ENCODE assay signal across 8 cellular contexts in genomic region chr4:49108183-49108582, GRCh38.
A peak's percentile ranks its signal among the peaks of the same experiment; 100 is the strongest.
DNase-seq lines count a peak whose midpoint lies in the region; ATAC-seq and TF ChIP-seq lines count a peak whose summit lies in the region.
"Not testable (repeated sequence)": the region's sequence is repeated elsewhere in the genome, so short reads cannot be mapped to it uniquely, and the experiment has no call there.

No MANE protein-coding gene starts in this region.

- intact Hi-C loops in HCT116 (cut with micrococcal nuclease); left colon (cut with DNase I, micrococcal nuclease): not testable (repeated sequence)

- H3K4me2 ChIP-seq in DND-41 (ENCODE audit: insufficient read depth, low read length); HCT116 (ENCODE audit: low read length): not testable (repeated sequence)

- TF ChIP-seq POLR2A in HCT116 (IDR thresholded peaks at IDR 0.05; ENCODE audit: borderline replicate concordance, extremely low read depth, insufficient read depth, insufficient read length): not testable (repeated sequence)

- H3K9me3 Mint-ChIP-seq in activated naive CD8-positive, alpha-beta T cell treated with anti-CD3 and anti-CD28 coated beads, Interleukin-2, amount 10 ng/mL, durations not matched to agents 7 days and 5 days: peaks cover 71% of the 10 kb centered on the region
- H3K9me3 Mint-ChIP-seq in stimulated activated memory B cell treated with anti-CD40 and anti-IgM and Interleukin-4, amounts not matched to agents 10 μg/mL and 1 μg/mL and 100 μg/mL, for 72 hours: peaks cover 89% of the 10 kb centered on the region

- H2AFZ ChIP-seq in DND-41 (ENCODE audit: low read depth, low read length); HCT116 (ENCODE audit: low read depth, low read length, poor library complexity, severe bottlenecking): not testable (repeated sequence)

- not testable (repeated sequence) for DNase-seq in DND-41; HCT116 (ENCODE audit: low read depth, low spot score); activated naive CD8-positive, alpha-beta T cell treated with anti-CD3 and anti-CD28 coated beads, Interleukin-2, amount 10 ng/mL, durations not matched to agents 7 days and 5 days; left colon

- H4K20me1 ChIP-seq in DND-41 (ENCODE audit: insufficient read depth, low read length); HCT116 (ENCODE audit: insufficient read depth): not testable (repeated sequence)

- H3K4me3 Mint-ChIP-seq in activated naive CD8-positive, alpha-beta T cell treated with anti-CD3 and anti-CD28 coated beads, Interleukin-2, amount 10 ng/mL, durations not matched to agents 7 days and 5 days; stimulated activated memory B cell treated with anti-CD40 and anti-IgM and Interleukin-4, amounts not matched to agents 10 μg/mL and 1 μg/mL and 100 μg/mL, for 72 hours: not testable (repeated sequence)

- BruUV-seq in HCT116 (replicated peaks; lab: Mats Ljungman, UMichigan): not testable (repeated sequence)

- TF ChIP-seq CTCF in DND-41 (IDR thresholded peaks at IDR 0.05; ENCODE audit: borderline replicate concordance, extremely low read depth, low read length, poor library complexity, severe bottlenecking); HCT116 (IDR thresholded peaks at IDR 0.05 in 2 of 3, conservative IDR thresholded peaks at IDR 0.05 in 1 of 3; ENCODE audit: borderline replicate concordance in 1 of 3, insufficient read depth in 1 of 3, low read depth in 2 of 3, low read length in 2 of 3): not testable (repeated sequence)

- POLR2A ChIA-PET in HCT116 (lab: Charles Lee); activated naive CD8-positive, alpha-beta T cell treated with anti-CD3 and anti-CD28 coated beads, Interleukin-2, amount 10 ng/mL, durations not matched to agents 7 days and 5 days (lab: Charles Lee): not testable (repeated sequence)

- H3K27ac Mint-ChIP-seq in activated naive CD8-positive, alpha-beta T cell treated with anti-CD3 and anti-CD28 coated beads, Interleukin-2, amount 10 ng/mL, durations not matched to agents 7 days and 5 days: peak overlapping the region; percentile 0
- not testable (repeated sequence) for H3K27ac Mint-ChIP-seq in stimulated activated memory B cell treated with anti-CD40 and anti-IgM and Interleukin-4, amounts not matched to agents 10 μg/mL and 1 μg/mL and 100 μg/mL, for 72 hours

- H3K4me1 ChIP-seq in DND-41 (ENCODE audit: insufficient read depth, low read length); HCT116 (ENCODE audit: control insufficient read depth in 1 of 2, insufficient read depth in 2 of 2, low read length in 2 of 2): not testable (repeated sequence)

- not testable (repeated sequence) for H3K27ac ChIP-seq in DND-41 (ENCODE audit: low read length); HCT116 (ENCODE audit: low read depth, low read length)

- RAD21 ChIA-PET in HCT116 (lab: Charles Lee; ENCODE audit: low non-redundant PET in 1 of 2, low total read pairs in 2 of 2, uncharacterized antibody in 2 of 2, unreplicated experiment in 2 of 2): not testable (repeated sequence)

- ATAC-seq in DND-41 (ENCODE audit: insufficient read depth, low read depth) (peak; percentile 39; the same call in 2 of the 3 replicates), GM19397 (IDR thresholded peaks at IDR 0.05; ENCODE audit: unreplicated experiment) (peak; percentile 32), HCT116 (peak; percentile 59), HG03064 (IDR thresholded peaks at IDR 0.05; ENCODE audit: low read depth, unreplicated experiment) (peak; percentile 34), HG03575 (IDR thresholded peaks at IDR 0.05; ENCODE audit: extremely low read depth, insufficient number of reproducible peaks, low FRiP score, unreplicated experiment) (peak; percentile 14), left colon (peak; percentile 68)
- peak; percentile 56 for ATAC-seq in activated naive CD8-positive, alpha-beta T cell treated with anti-CD3 and anti-CD28 coated beads, Interleukin-2, amount 10 ng/mL, durations not matched to agents 7 days and 5 days (ENCODE audit: low read depth)
- peak; percentile 80 for ATAC-seq in stimulated activated memory B cell treated with anti-CD40 and anti-IgM and Interleukin-4, amounts not matched to agents 10 μg/mL and 1 μg/mL and 100 μg/mL, for 72 hours

- not testable (repeated sequence) for H3K9ac ChIP-seq in DND-41 (ENCODE audit: low read depth, low read length); HCT116 (ENCODE audit: low read length)

- H3K36me3 Mint-ChIP-seq in activated naive CD8-positive, alpha-beta T cell treated with anti-CD3 and anti-CD28 coated beads, Interleukin-2, amount 10 ng/mL, durations not matched to agents 7 days and 5 days: peaks cover 72% of the 10 kb centered on the region
- peaks cover 49% of the 10 kb centered on the region for H3K36me3 Mint-ChIP-seq in stimulated activated memory B cell treated with anti-CD40 and anti-IgM and Interleukin-4, amounts not matched to agents 10 μg/mL and 1 μg/mL and 100 μg/mL, for 72 hours

- H3K9me2 ChIP-seq in HCT116 (ENCODE audit: insufficient read depth): not testable (repeated sequence)

- H3K36me3 ChIP-seq in DND-41 (ENCODE audit: insufficient read depth, low read length); HCT116 (ENCODE audit: control insufficient read depth in 1 of 2, insufficient read depth in 2 of 2, low read length in 2 of 2): not testable (repeated sequence)

- not testable (repeated sequence) for H3K27me3 Mint-ChIP-seq in activated naive CD8-positive, alpha-beta T cell treated with anti-CD3 and anti-CD28 coated beads, Interleukin-2, amount 10 ng/mL, durations not matched to agents 7 days and 5 days; stimulated activated memory B cell treated with anti-CD40 and anti-IgM and Interleukin-4, amounts not matched to agents 10 μg/mL and 1 μg/mL and 100 μg/mL, for 72 hours

- not testable (repeated sequence) for H3K27me3 ChIP-seq in DND-41 (ENCODE audit: insufficient read depth, low read length, poor library complexity); HCT116 (ENCODE audit: insufficient read depth, low read length)

- TF ChIP-seq RAD21 in HCT116 (IDR thresholded peaks at IDR 0.05; ENCODE audit: low read depth): not testable (repeated sequence)

- not testable (repeated sequence) for H3K4me1 Mint-ChIP-seq in activated naive CD8-positive, alpha-beta T cell treated with anti-CD3 and anti-CD28 coated beads, Interleukin-2, amount 10 ng/mL, durations not matched to agents 7 days and 5 days; stimulated activated memory B cell treated with anti-CD40 and anti-IgM and Interleukin-4, amounts not matched to agents 10 μg/mL and 1 μg/mL and 100 μg/mL, for 72 hours

- H3K9me3 ChIP-seq in DND-41 (ENCODE audit: insufficient read depth, low read length, severe bottlenecking): peaks cover 56% of the 10 kb centered on the region
- H3K9me3 ChIP-seq in HCT116 (ENCODE audit: control insufficient read depth in 1 of 2, insufficient read depth in 1 of 2, low read depth in 1 of 2, low read length in 2 of 2): peaks cover 26 to 70% of the 10 kb centered on the region in 2 experiments; a peak in 3 of 4 replicates

- CTCF ChIA-PET in HCT116 (lab: Charles Lee): not testable (repeated sequence)

- not testable (repeated sequence) for H3K79me2 ChIP-seq in DND-41 (ENCODE audit: insufficient read depth, low read length); HCT116 (ENCODE audit: insufficient read depth, low read length)

- H3K4me3 ChIP-seq in DND-41 (ENCODE audit: low read depth in 1 of 2, low read length in 2 of 2); HCT116 (replicated peaks in 1 of 2; ENCODE audit: low read depth in 1 of 2, low read length in 2 of 2): not testable (repeated sequence)

Comparison
In these comparisons a context has a peak if more than half of its experiments do, and no peak if none do; other contexts are left out.
1. ATAC-seq: peak in every context shown above with its lines; median percentile 80 in stimulated activated memory B cell treated with anti-CD40 and anti-IgM and Interleukin-4, amounts not matched to agents 10 μg/mL and 1 μg/mL and 100 μg/mL, for 72 hours; 68 in left colon; 59 in HCT116; 56 in activated naive CD8-positive, alpha-beta T cell treated with anti-CD3 and anti-CD28 coated beads, Interleukin-2, amount 10 ng/mL, durations not matched to agents 7 days and 5 days; 39 in DND-41; 34 in HG03064; 32 in GM19397; 14 in HG03575.